Comparison of ENCODE assay signal across 7 cellular contexts in genomic region chr12:126858586-126858985, GRCh38.
"Had no signal": no experiment of that assay in that cellular context is flagged by ENCODE, and none has a peak within 500 bp of the region (broad histone marks: within the 10 kb centered on the region; RNA-seq: fewer than 3 reads in every experiment).

No MANE protein-coding gene starts in this region.

- H3K4me1 Mint-ChIP-seq: IgD-negative memory B cell had no signal

- H3K27ac Mint-ChIP-seq: HFFc6, IgD-negative memory B cell had no signal

- H3K4me3 ChIP-seq: GM23248, HAP-1 had no signal

- H3K4me1 ChIP-seq: HAP-1 had no signal

- H3K27me3 Mint-ChIP-seq: IgD-negative memory B cell had no signal

- H3K9ac ChIP-seq: GM23248 had no signal

- H3K36me3 Mint-ChIP-seq: IgD-negative memory B cell had no signal

- H3K27ac ChIP-seq: GM23248, HL-60 had no signal

- H3K9me3 ChIP-seq: HAP-1 had no signal

- H3K4me3 Mint-ChIP-seq: HFFc6, IgD-negative memory B cell had no signal

- H2AFZ ChIP-seq: GM23248 had no signal

- DNase-seq: GM23248, GOT3, H7, HFFc6 had no signal

- H3K36me3 ChIP-seq: HAP-1 had no signal
